Comparison of ENCODE assay signal across 16 cellular contexts in the genomic region with DNA sequence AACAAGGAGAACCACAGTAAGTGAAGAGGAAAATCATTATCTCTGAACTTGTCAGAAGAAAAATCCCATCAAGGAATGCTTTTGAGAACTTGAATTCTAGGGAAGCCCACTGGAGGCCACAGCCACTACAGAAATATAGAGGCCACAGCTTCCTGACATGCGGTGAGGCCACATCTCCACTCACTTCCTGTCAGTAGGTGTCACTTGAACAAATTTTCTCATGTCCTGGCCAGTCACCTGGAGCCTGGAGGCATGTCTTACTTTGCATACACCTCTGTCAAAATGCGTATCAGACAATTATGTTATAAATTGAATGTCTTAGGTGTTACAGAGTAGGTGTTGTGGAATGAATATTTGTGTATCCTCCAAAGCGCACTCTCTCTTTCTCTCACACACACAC.
DNase-seq lines count a peak whose midpoint lies in the region; ATAC-seq, FAIRE-seq and TF ChIP-seq lines count a peak whose summit lies in the region.
"Had no signal": no experiment of that assay in that cellular context is flagged by ENCODE, and none has a peak within 500 bp of the region (broad histone marks: within the 10 kb centered on the region; RNA-seq: fewer than 3 reads in every experiment).

No MANE protein-coding gene starts in this region.

- H3K79me2 ChIP-seq in keratinocyte (ENCODE audit: control insufficient read depth, insufficient read depth, low read length), result no peaks in the 10 kb centered on the region

- TF ChIP-seq CTCF in GM12865 (IDR thresholded peaks at IDR 0.05; ENCODE audit: insufficient read depth, low read depth, low read length, missing control alignments) (no peak), keratinocyte (optimal IDR thresholded peaks at IDR 0.05 in 1 of 3, IDR thresholded peaks at IDR 0.05 in 1 of 3, conservative IDR thresholded peaks at IDR 0.05 in 1 of 3; ENCODE audit: extremely low read depth in 1 of 3, insufficient read depth in 2 of 3, low read length in 3 of 3) (no peak)

- H3K27ac ChIP-seq in keratinocyte (ENCODE audit: control insufficient read depth, insufficient read depth, low read length), result no peak overlapping the region
- H3K27ac ChIP-seq: GM23248 had no signal

- peak; percentile 20 for FAIRE-seq in keratinocyte (lab: Jason Lieb, UNC)
- FAIRE-seq: GM12891 had no signal

- H3K9me3 ChIP-seq in keratinocyte (ENCODE audit: control insufficient read depth, low read depth, low read length), result no peaks in the 10 kb centered on the region
- H3K9me3 ChIP-seq: Caco-2 had no signal

- H3K4me1 ChIP-seq in keratinocyte (ENCODE audit: control insufficient read depth, extremely low read depth, insufficient read depth, low read length), result no peaks in the 10 kb centered on the region
- H3K4me1 ChIP-seq: Caco-2 had no signal

- H3K9ac ChIP-seq in keratinocyte (ENCODE audit: control insufficient read depth, extremely low read depth, insufficient read depth, low read length), result no peak overlapping the region
- H3K9ac ChIP-seq: GM23248 had no signal

- no peaks in the 10 kb centered on the region for H3K9me1 ChIP-seq in keratinocyte (ENCODE audit: control insufficient read depth, extremely low read depth, insufficient read depth, low read length)

- no peak overlapping the region for H3K4me2 ChIP-seq in keratinocyte (ENCODE audit: control insufficient read depth, extremely low read depth, insufficient read depth, low read depth, low read length)

- H3K4me3 ChIP-seq in GM12865 (ENCODE audit: low read depth, low read length) (no peak overlapping the region), keratinocyte (ENCODE audit: control insufficient read depth in 2 of 3, extremely low read depth in 1 of 3, insufficient read depth in 2 of 3, low read depth in 1 of 3, low read length in 3 of 3) (no peak overlapping the region)
- H3K4me3 ChIP-seq: GM23248 had no signal

- dilution Hi-C loops in keratinocyte (cut with MboI; ENCODE audit: extremely low pct_ligation_motif_present, low sequenced_read_pairs), result no loop called here

- ATAC-seq in GM21381 (IDR thresholded peaks at IDR 0.05; ENCODE audit: unreplicated experiment) (no peak), HG02623 (IDR thresholded peaks at IDR 0.05; ENCODE audit: unreplicated experiment) (no peak)
- ATAC-seq: HCT116 had no signal

- no peaks in the 10 kb centered on the region for H3K27me3 ChIP-seq in keratinocyte (ENCODE audit: control insufficient read depth, extremely low read depth, insufficient read depth, low read length)

- DNase-seq in activated effector memory CD4-positive, alpha-beta T cell treated with anti-CD3 and anti-CD28 coated beads, Interleukin-2, amount 50 U/mL, for 16 hours, result peak; percentile 47
- DNase-seq in activated effector memory CD4-positive, alpha-beta T cell treated with Interleukin-2 at 50 U/mL for 16 hours, result no peak
- DNase-seq in GM12865 (ENCODE audit: low read depth), result peak; percentile 24
- peak; percentile 0 for DNase-seq in T-helper 22 cell (ENCODE audit: low read depth)
- DNase-seq in keratinocyte (ENCODE audit: low read depth, low spot score), result no peak
- DNase-seq in NCI-H146 treated with DMSO at 0.1 percent for 48 hours (lab: John Stamatoyannopoulos, UW; ENCODE audit: unreplicated experiment), result no peak
- DNase-seq: Caco-2, GM23248, NCI-H1436 treated with DMSO at 0.1 percent for 48 hours, NCI-H2107, NCI-H345, NCI-H69 had no signal

- no peak overlapping the region for H2AFZ ChIP-seq in keratinocyte (ENCODE audit: control insufficient read depth, low read length)
- H2AFZ ChIP-seq: GM23248 had no signal

- no peaks in the 10 kb centered on the region for H4K20me1 ChIP-seq in keratinocyte (ENCODE audit: control insufficient read depth, extremely low read depth, insufficient read depth, low read length)

- no peaks in the 10 kb centered on the region for H3K36me3 ChIP-seq in keratinocyte (ENCODE audit: control insufficient read depth in 2 of 2, extremely low read depth in 1 of 2, insufficient read depth in 2 of 2, low read length in 2 of 2)

Comparison
In these comparisons a context has a peak if more than half of its experiments do, and no peak if none do; other contexts are left out.
1. DNase-seq: peak in activated effector memory CD4-positive, alpha-beta T cell treated with anti-CD3 and anti-CD28 coated beads, Interleukin-2, amount 50 U/mL, for 16 hours (single experiment), GM12865 (single experiment) and T-helper 22 cell (single experiment); none in activated effector memory CD4-positive, alpha-beta T cell treated with Interleukin-2 at 50 U/mL for 16 hours (single experiment), keratinocyte (single experiment) and NCI-H146 treated with DMSO at 0.1 percent for 48 hours (single experiment).